In genomic region chr16:79519448-79519847, GRCh38 we compare ENCODE assay signal across 12 cellular contexts.
DNase-seq lines count a peak whose midpoint lies in the region; ATAC-seq and TF ChIP-seq lines count a peak whose summit lies in the region.
"Had no signal": no experiment of that assay in that cellular context is flagged by ENCODE, and none has a peak within 500 bp of the region (broad histone marks: within the 10 kb centered on the region; RNA-seq: fewer than 3 reads in every experiment).

No MANE protein-coding gene starts in this region.

- H2BK20ac ChIP-seq in H9 (ENCODE audit: low read depth, low read length, poor library complexity, severe bottlenecking): no peak overlapping the region

- H3K27ac ChIP-seq in heart left ventricle (no peak overlapping the region), aorta (ENCODE audit: low read depth in 1 of 2, low read length in 2 of 2) (no peak overlapping the region), H9 (ENCODE audit: insufficient read length, low read depth, low read length) (no peak overlapping the region)
- H3K27ac ChIP-seq: breast epithelium had no signal

- no peak overlapping the region for H3K4ac ChIP-seq in H9 (ENCODE audit: low read depth, low read length)

- no peaks in the 10 kb centered on the region for H4K20me1 ChIP-seq in H9 (ENCODE audit: control insufficient read depth, insufficient read depth, insufficient read length)

- no peaks in the 10 kb centered on the region for H3K9me3 ChIP-seq in heart left ventricle
- no peaks in the 10 kb centered on the region for H3K9me3 ChIP-seq in aorta (ENCODE audit: control insufficient read depth, low read length)
- no peaks in the 10 kb centered on the region for H3K9me3 ChIP-seq in H9 (ENCODE audit: control insufficient read depth, low read depth, low read length)
- H3K9me3 ChIP-seq: breast epithelium had no signal

- WGBS in heart left ventricle, 4 donors: 25 to 32% (median 26%) methylated on average over 11 of the region's 11 CpGs
- 43 to 44% methylated on average over 11 of the region's 11 CpGs for WGBS in aorta, 2 donors
- no CpG with 5 or more reads among the region's 11 CpGs for WGBS in H9 (ENCODE audit: extremely low coverage, insufficient read length, low lambda C conversion rate)

- H3K9ac ChIP-seq in H9 (ENCODE audit: extremely low read depth, insufficient read length, low read length): no peak overlapping the region

- no peak overlapping the region for H3K56ac ChIP-seq in H9 (ENCODE audit: insufficient read length, low read depth, low read length)

- H3K79me1 ChIP-seq in H9 (ENCODE audit: insufficient read depth, low read depth, low read length, poor library complexity, severe bottlenecking): no peaks in the 10 kb centered on the region

- no peak overlapping the region for H2AK5ac ChIP-seq in H9 (ENCODE audit: insufficient read length, low read length)

- peak; percentile 49 for ATAC-seq in stimulated activated naive CD8-positive, alpha-beta T cell treated with anti-CD3 and anti-CD28 coated beads, Interleukin-15, Interleukin-2, amounts not matched to agents 100 U/mL and 50 U/mL, for 24 hours
- ATAC-seq in stimulated activated naive CD8-positive, alpha-beta T cell treated with anti-CD3 and anti-CD28 coated beads, Interleukin-15, amount 100 ng/mL, for 72 hours: no peak
- ATAC-seq in heart left ventricle (peak in 3 of 4 donors; percentile 47 to 71 (median 59)), aorta (ENCODE audit: low FRiP score) (no peak)

- no peaks in the 10 kb centered on the region for H3K79me2 ChIP-seq in H9 (ENCODE audit: insufficient read depth, low read length)

- H3K27me3 ChIP-seq in heart left ventricle (peaks cover 0 to 9% (median 0%) of the 10 kb centered on the region in 9 donors), aorta (ENCODE audit: control insufficient read depth in 1 of 2, insufficient read depth in 2 of 2, low read length in 1 of 2) (peaks cover 0 to 2% of the 10 kb centered on the region in 2 donors), H9 (ENCODE audit: insufficient read depth, low read length) (no peaks in the 10 kb centered on the region)
- H3K27me3 ChIP-seq: breast epithelium had no signal

- H3K4me2 ChIP-seq in H9 (ENCODE audit: insufficient read depth, insufficient read length, low read length): no peak overlapping the region

- peaks cover 6% of the 10 kb centered on the region for H3K4me1 Mint-ChIP-seq in stimulated activated naive CD8-positive, alpha-beta T cell treated with anti-CD3 and anti-CD28 coated beads, Interleukin-15, amount 100 ng/mL, for 72 hours
- peaks cover 6 to 8% of the 10 kb centered on the region in 2 experiments; a peak in 3 of 4 replicates for H3K4me1 Mint-ChIP-seq in H9

- no peak overlapping the region for H2BK15ac ChIP-seq in H9 (ENCODE audit: low read depth, low read length)

- H3K27me3 Mint-ChIP-seq in stimulated activated naive CD8-positive, alpha-beta T cell treated with anti-CD3 and anti-CD28 coated beads, Interleukin-15, amount 100 ng/mL, for 72 hours: peaks cover 42% of the 10 kb centered on the region
- peaks cover 1% of the 10 kb centered on the region; the same call in 1 of the 2 replicates for H3K27me3 Mint-ChIP-seq in H9 (ENCODE audit: low read depth)

- no peak overlapping the region for H2BK120ac ChIP-seq in H9 (ENCODE audit: low read depth, low read length, poor library complexity, severe bottlenecking)

- no peak overlapping the region for H3K4me3 Mint-ChIP-seq in stimulated activated naive CD8-positive, alpha-beta T cell treated with anti-CD3 and anti-CD28 coated beads, Interleukin-15, amount 100 ng/mL, for 72 hours
- no peak overlapping the region for H3K4me3 Mint-ChIP-seq in H9

- no peak overlapping the region for H4K5ac ChIP-seq in H9 (ENCODE audit: insufficient read length, low read depth, low read length)

- no peak overlapping the region for H3T11ph ChIP-seq in H9 (ENCODE audit: low read length)

- peaks cover 0 to 11% (median 0%) of the 10 kb centered on the region in 12 donors for H3K4me1 ChIP-seq in heart left ventricle
- H3K4me1 ChIP-seq in aorta (ENCODE audit: control insufficient read depth in 1 of 2, insufficient read depth in 2 of 2, low read length in 2 of 2): no peaks in the 10 kb centered on the region
- H3K4me1 ChIP-seq in H9 (ENCODE audit: insufficient read depth, low read length): no peaks in the 10 kb centered on the region
- H3K4me1 ChIP-seq: breast epithelium had no signal

- no peak overlapping the region for H3K23ac ChIP-seq in H9 (ENCODE audit: insufficient read length, low read depth, low read length)

- peaks cover 5 to 8% of the 10 kb centered on the region in 2 donors for H3K9me3 Mint-ChIP-seq in stimulated activated naive CD8-positive, alpha-beta T cell treated with anti-CD3 and anti-CD28 coated beads, Interleukin-15, amount 100 ng/mL, for 72 hours
- no peaks in the 10 kb centered on the region for H3K9me3 Mint-ChIP-seq in H9

- intact Hi-C loops in heart left ventricle (cut with DNase I) (no loop called here), aorta (cut with DNase I) (no loop called here)

- H3K4me3 ChIP-seq in heart left ventricle (no peak overlapping the region), aorta (ENCODE audit: low read length in 2 of 2) (no peak overlapping the region)
- H3K4me3 ChIP-seq: breast epithelium had no signal

- H3K36me3 ChIP-seq in heart left ventricle (no peaks in the 10 kb centered on the region), aorta (ENCODE audit: control insufficient read depth in 1 of 2, insufficient read depth in 2 of 2, low read length in 1 of 2) (no peaks in the 10 kb centered on the region)
- H3K36me3 ChIP-seq: breast epithelium had no signal

- no peak overlapping the region for H2BK12ac ChIP-seq in H9 (ENCODE audit: insufficient read length, low read depth, low read length)

- no peak overlapping the region for H3K14ac ChIP-seq in H9 (ENCODE audit: insufficient read depth, low read length)

- no peak for DNase-seq in stimulated activated naive CD8-positive, alpha-beta T cell treated with anti-CD3 and anti-CD28 coated beads, Interleukin-15, Interleukin-2, amounts not matched to agents 100 U/mL and 50 U/mL, for 24 hours
- DNase-seq in stimulated activated naive CD8-positive, alpha-beta T cell treated with anti-CD3 and anti-CD28 coated beads, Interleukin-15, amount 100 ng/mL, for 72 hours: no peak
- DNase-seq in MV-4-11 (lab: John Stamatoyannopoulos, UW) (peak; percentile 81), heart left ventricle (peak in 4 of 5 donors; percentile 12 to 78 (median 52)), aorta (peak; percentile 73 to 76), AG08395 (ENCODE audit: low spot score) (no peak), H9 (no peak), islet precursor cell (no peak)
- DNase-seq: COR-L47, NCI-H2171, retina had no signal

- H3K27ac Mint-ChIP-seq in stimulated activated naive CD8-positive, alpha-beta T cell treated with anti-CD3 and anti-CD28 coated beads, Interleukin-15, amount 100 ng/mL, for 72 hours: no peak overlapping the region
- peak overlapping the region in 1 of 3 experiments; percentile 10; a peak in 1 of 7 replicates for H3K27ac Mint-ChIP-seq in H9

- no peaks in the 10 kb centered on the region; a peak in 1 of 7 replicates for H3K36me3 Mint-ChIP-seq in H9 (ENCODE audit: insufficient read depth in 1 of 3, low read depth in 3 of 3)

- no peak overlapping the region for H4K91ac ChIP-seq in H9 (ENCODE audit: insufficient read length, low read depth, low read length)

- H2BK5ac ChIP-seq in H9 (ENCODE audit: insufficient read length, low read length): no peak overlapping the region

- no peak overlapping the region for H3K18ac ChIP-seq in H9 (ENCODE audit: insufficient read length, low read depth, low read length)

- no peak for TF ChIP-seq POLR2A in heart left ventricle (IDR thresholded peaks at IDR 0.05)

- no peak overlapping the region for H2AFZ ChIP-seq in H9 (ENCODE audit: low read length)

- no peaks in the 10 kb centered on the region for H3K23me2 ChIP-seq in H9 (ENCODE audit: insufficient read length, low read depth, low read length, poor library complexity, severe bottlenecking)

- no peak overlapping the region for H4K8ac ChIP-seq in H9 (replicated peaks; ENCODE audit: insufficient read length, low read depth, low read length)

- TF ChIP-seq CTCF in heart left ventricle (IDR thresholded peaks at IDR 0.05) (no peak), H9 (conservative IDR thresholded peaks at IDR 0.05) (no peak)

Comparison
In these comparisons a context has a peak if more than half of its experiments do, and no peak if none do; other contexts are left out.
1. ATAC-seq: peak in stimulated activated naive CD8-positive, alpha-beta T cell treated with anti-CD3 and anti-CD28 coated beads, Interleukin-15, Interleukin-2, amounts not matched to agents 100 U/mL and 50 U/mL, for 24 hours (single experiment) and heart left ventricle (3 of 4); none in stimulated activated naive CD8-positive, alpha-beta T cell treated with anti-CD3 and anti-CD28 coated beads, Interleukin-15, amount 100 ng/mL, for 72 hours (single experiment) and aorta (single experiment).
2. DNase-seq: peak in MV-4-11 (single experiment), heart left ventricle (4 of 5) and aorta (2 of 2); none in stimulated activated naive CD8-positive, alpha-beta T cell treated with anti-CD3 and anti-CD28 coated beads, Interleukin-15, Interleukin-2, amounts not matched to agents 100 U/mL and 50 U/mL, for 24 hours (single experiment), stimulated activated naive CD8-positive, alpha-beta T cell treated with anti-CD3 and anti-CD28 coated beads, Interleukin-15, amount 100 ng/mL, for 72 hours (0 of 2), AG08395 (single experiment), H9 (single experiment) and islet precursor cell (single experiment).